ENCODE assay signal across 9 cellular contexts in the genomic region with DNA sequence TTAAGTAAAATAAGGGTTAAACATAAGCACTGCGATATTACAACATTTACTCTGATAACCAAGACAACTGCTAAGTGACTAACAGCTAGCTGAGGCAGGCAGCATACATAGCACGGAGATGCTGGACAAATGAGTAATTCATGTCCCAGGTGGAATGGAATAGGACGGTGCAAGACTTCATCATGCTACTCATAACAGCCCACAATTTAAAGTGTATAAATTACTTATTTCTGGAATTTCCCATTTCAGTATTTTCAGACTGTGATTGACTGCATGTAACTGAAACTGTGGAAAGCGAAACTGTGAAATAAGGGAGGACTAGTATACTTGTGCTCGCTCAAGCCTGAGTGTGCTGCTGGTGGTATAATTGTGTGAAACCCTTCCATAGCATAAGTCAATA. TPM values are rescaled to one million over a fixed set of nuclear protein-coding genes. Genes with fewer than 3 reads are reported as not detected.
DNase-seq lines count a peak whose midpoint lies in the region; ATAC-seq lines count a peak whose summit lies in the region.
"Had no signal": no experiment of that assay in that cellular context is flagged by ENCODE, and none has a peak within 500 bp of the region (broad histone marks: within the 10 kb centered on the region; RNA-seq: fewer than 3 reads in every experiment).

No MANE protein-coding gene starts in this region.

- peaks cover 4% of the 10 kb centered on the region for H3K4me1 ChIP-seq in mesenchymal stem cell (ENCODE audit: control insufficient read depth, insufficient read depth, low read depth, low read length)

- H2BK15ac ChIP-seq in mesenchymal stem cell (ENCODE audit: low read depth, poor library complexity, severe bottlenecking) = no peak overlapping the region

- no peak overlapping the region for H3K14ac ChIP-seq in mesenchymal stem cell (ENCODE audit: low read length in 2 of 2)

- H4K91ac ChIP-seq in mesenchymal stem cell (ENCODE audit: low read length) = no peak overlapping the region

- H3K9ac ChIP-seq in mesenchymal stem cell (ENCODE audit: low read length) = peak overlapping the region; percentile 85

- H2AK5ac ChIP-seq in mesenchymal stem cell (ENCODE audit: low read length, severe bottlenecking) = no peak overlapping the region

- H2AFZ ChIP-seq in mesenchymal stem cell (ENCODE audit: low read depth, low read length) = no peak overlapping the region

- H4K8ac ChIP-seq in mesenchymal stem cell (ENCODE audit: low read length) = no peak overlapping the region

- 89% methylated on average over 4 of the region's 5 CpGs for WGBS in mesenchymal stem cell

- no peak overlapping the region for H2BK5ac ChIP-seq in mesenchymal stem cell (ENCODE audit: low read depth, low read length, poor library complexity, severe bottlenecking)

- peak overlapping the region in 1 of 2 experiments; percentile 55 for H3K4me3 ChIP-seq in mesenchymal stem cell (ENCODE audit: insufficient read depth in 1 of 2, low read depth in 1 of 2, low read length in 2 of 2)

- H3K4ac ChIP-seq in mesenchymal stem cell (ENCODE audit: low read depth in 1 of 2, low read length in 2 of 2) = no peak overlapping the region

- no peak overlapping the region for H3K4me2 ChIP-seq in mesenchymal stem cell (ENCODE audit: low read length, poor library complexity, severe bottlenecking)

- no peak overlapping the region for H3K18ac ChIP-seq in mesenchymal stem cell (ENCODE audit: low read depth in 1 of 2, low read length in 2 of 2)

- no peak overlapping the region for H3K23ac ChIP-seq in mesenchymal stem cell (ENCODE audit: low read length in 2 of 2)

- DNase-seq in NCI-H226 = peak; percentile 59
- peak; percentile 64 for DNase-seq in mesenchymal stem cell
- DNase-seq in NCI-H446 (lab: John Stamatoyannopoulos, UW) = no peak
- no peak for DNase-seq in NCI-H2081 (lab: John Stamatoyannopoulos, UW)
- DNase-seq in T-helper 9 cell = no peak
- no peak for DNase-seq in NCI-H187 treated with DMSO at 0.1 percent for 48 hours (lab: John Stamatoyannopoulos, UW)
- DNase-seq: activated CD4-positive, alpha-beta T cell treated with anti-CD3 and anti-CD28 coated beads, Interleukin-2, amount 50 U/mL, for 4 hours had no signal

- no peak overlapping the region for H2BK120ac ChIP-seq in mesenchymal stem cell (ENCODE audit: low read depth, low read length)

- peak; percentile 84 for ATAC-seq in GM18873 (IDR thresholded peaks at IDR 0.05; ENCODE audit: low FRiP score, unreplicated experiment)
- peak; percentile 91 for ATAC-seq in HG02610 (IDR thresholded peaks at IDR 0.05; ENCODE audit: unreplicated experiment)

- no peak overlapping the region for H2BK12ac ChIP-seq in mesenchymal stem cell (ENCODE audit: low read length in 2 of 2)

- H3K27ac ChIP-seq in mesenchymal stem cell (ENCODE audit: low read length, poor library complexity, severe bottlenecking) = no peak overlapping the region

- H3K79me1 ChIP-seq in mesenchymal stem cell (replicated peaks; ENCODE audit: low read length, poor library complexity, severe bottlenecking) = peaks cover 16% of the 10 kb centered on the region

- no peaks in the 10 kb centered on the region for H3K27me3 ChIP-seq in mesenchymal stem cell (ENCODE audit: control insufficient read depth in 1 of 2, insufficient read depth in 1 of 2, low read length in 2 of 2)

- H3K9me3 ChIP-seq in mesenchymal stem cell (ENCODE audit: control insufficient read depth, low read length) = no peaks in the 10 kb centered on the region

- peaks cover 0 to 2% of the 10 kb centered on the region in 2 experiments for H3K36me3 ChIP-seq in mesenchymal stem cell (ENCODE audit: control insufficient read depth in 1 of 2, insufficient read depth in 2 of 2, low read depth in 1 of 2, low read length in 2 of 2)

RNA-seq across cellular contexts. Expression of a gene that starts 12.9 kb away (rescaled TPM):
- polyA plus RNA-seq in mesenchymal stem cell (2013, experiment 1 of 2) = 30.7 TPM
- polyA plus RNA-seq in mesenchymal stem cell (2013, experiment 2 of 2) = 32.6 TPM

RNA-seq across cellular contexts. Expression of a gene that starts 12.9 kb away (rescaled TPM):
- 14.1 TPM for polyA plus RNA-seq in mesenchymal stem cell (2013, experiment 1 of 2)
- 15.1 TPM for polyA plus RNA-seq in mesenchymal stem cell (2013, experiment 2 of 2)

Comparison
In these comparisons a context has a peak if more than half of its experiments do, and no peak if none do; other contexts are left out.
1. DNase-seq: peak in NCI-H226 (single experiment) and mesenchymal stem cell (single experiment); none in NCI-H446 (0 of 2), NCI-H2081 (0 of 2), T-helper 9 cell (single experiment) and NCI-H187 treated with DMSO at 0.1 percent for 48 hours (single experiment).